In the genomic region with DNA sequence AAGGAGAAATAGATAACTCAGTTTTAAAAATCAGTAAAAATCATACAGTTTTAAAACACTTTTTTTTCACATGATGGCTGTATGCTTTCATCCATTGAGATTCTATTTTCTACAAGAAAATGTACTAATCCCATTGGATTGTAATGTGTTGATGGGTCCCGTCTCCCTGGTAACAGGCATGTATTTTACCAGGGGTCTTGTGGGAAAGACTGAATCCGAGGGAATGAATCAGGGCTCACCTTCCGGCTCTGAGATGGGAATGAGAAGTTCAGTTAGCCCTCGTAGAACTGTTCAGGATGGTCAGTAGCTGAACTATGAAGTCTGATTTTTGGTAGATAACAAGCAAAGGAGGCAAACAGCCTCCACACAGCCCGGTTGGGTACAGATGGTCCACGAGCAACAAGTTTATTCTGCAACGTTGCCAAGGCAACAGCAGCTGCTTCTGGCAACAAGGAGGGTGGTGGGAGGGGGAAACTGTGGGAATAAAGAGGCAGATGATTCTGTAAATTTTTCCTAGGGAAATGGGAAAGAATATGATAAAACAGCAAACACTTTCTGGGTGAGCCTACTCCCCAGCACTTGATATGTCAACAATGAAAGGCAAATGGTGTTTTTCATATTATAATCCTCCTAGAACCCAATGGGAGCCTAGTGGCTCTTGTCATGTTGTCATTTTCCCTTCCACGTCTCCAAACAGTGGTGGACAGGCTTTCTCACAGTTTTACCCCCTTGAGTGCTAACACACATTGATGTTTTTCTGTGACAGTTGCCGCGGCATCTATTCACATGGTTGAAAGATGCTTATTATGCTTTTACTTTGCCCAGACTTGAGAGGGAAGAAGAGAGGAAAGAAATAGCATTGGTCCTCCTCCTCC, we compare ENCODE assay signal across 16 cellular contexts. TPM values are rescaled to one million over a fixed set of nuclear protein-coding genes. Genes with fewer than 3 reads are reported as not detected.
DNase-seq lines count a peak whose midpoint lies in the region; TF ChIP-seq lines count a peak whose summit lies in the region.
"Had no signal": no experiment of that assay in that cellular context is flagged by ENCODE, and none has a peak within 500 bp of the region (broad histone marks: within the 10 kb centered on the region; RNA-seq: fewer than 3 reads in every experiment).

No MANE protein-coding gene starts in this region.

- peaks cover 2% of the 10 kb centered on the region for H3K9me3 Mint-ChIP-seq in glutamatergic neuron (ENCODE audit: unreplicated experiment)

- DNase-seq in NCI-H146 (lab: John Stamatoyannopoulos, UW) (peak; percentile 33), NCI-H146 treated with DMSO at 0.1 percent for 48 hours (lab: John Stamatoyannopoulos, UW; ENCODE audit: unreplicated experiment) (no peak), NCI-H748 (lab: John Stamatoyannopoulos, UW; ENCODE audit: unreplicated experiment) (peak; percentile 88), glutamatergic neuron (peak; percentile 37), posterior cingulate gyrus (peak in 8 of 10 donors; percentile 27 to 91 (median 58)), COLO668 (lab: John Stamatoyannopoulos, UW; ENCODE audit: unreplicated experiment) (no peak), H4 (ENCODE audit: low spot score) (no peak), COLO829 (ENCODE audit: low spot score) (no peak)
- DNase-seq: activated CD4-positive, alpha-beta T cell treated with anti-CD3 and anti-CD28 coated beads for 48 hours; dermis blood vessel endothelial cell; foreskin melanocyte; MG63; spleen; SW 1271 had no signal

- peaks cover 4% of the 10 kb centered on the region for H3K36me3 Mint-ChIP-seq in glutamatergic neuron (ENCODE audit: unreplicated experiment)

- TF ChIP-seq CTCF in glutamatergic neuron (IDR thresholded peaks at IDR 0.05; ENCODE audit: partially characterized antibody, unreplicated experiment), result no peak

- intact Hi-C loops in posterior cingulate gyrus (cut with DNase I), result no loop called here

- H3K4me3 Mint-ChIP-seq in glutamatergic neuron (ENCODE audit: unreplicated experiment), result no peak overlapping the region
- H3K4me3 Mint-ChIP-seq: IgD-negative memory B cell, nephron had no signal

- H3K27ac Mint-ChIP-seq in glutamatergic neuron (ENCODE audit: unreplicated experiment), result peak overlapping the region; percentile 50
- H3K27ac Mint-ChIP-seq: nephron had no signal

- H3K4me1 Mint-ChIP-seq in glutamatergic neuron (ENCODE audit: low read depth, unreplicated experiment), result peaks cover 13% of the 10 kb centered on the region
- H3K4me1 Mint-ChIP-seq: IgD-negative memory B cell had no signal

- no peaks in the 10 kb centered on the region for H3K27me3 Mint-ChIP-seq in glutamatergic neuron (ENCODE audit: unreplicated experiment)

RNA-seq across cellular contexts. Expression of a gene that starts 12.4 kb away (rescaled TPM):
- total RNA-seq in glutamatergic neuron (ENCODE audit: unreplicated experiment), result 1.2 TPM
- total RNA-seq in H4 (2014; rRNA removed; shearing (Covaris generic)), result not detected in 2 replicates
- total RNA-seq: dermis blood vessel endothelial cell had no signal

Comparison
In these comparisons a context has a peak if more than half of its experiments do, and no peak if none do; other contexts are left out.
1. DNase-seq: peak in NCI-H146 (single experiment), NCI-H748 (single experiment), glutamatergic neuron (single experiment) and posterior cingulate gyrus (8 of 10); none in NCI-H146 treated with DMSO at 0.1 percent for 48 hours (single experiment), COLO668 (single experiment), H4 (single experiment) and COLO829 (single experiment).